ENCODE assay signal across 8 cellular contexts in the genomic region with DNA sequence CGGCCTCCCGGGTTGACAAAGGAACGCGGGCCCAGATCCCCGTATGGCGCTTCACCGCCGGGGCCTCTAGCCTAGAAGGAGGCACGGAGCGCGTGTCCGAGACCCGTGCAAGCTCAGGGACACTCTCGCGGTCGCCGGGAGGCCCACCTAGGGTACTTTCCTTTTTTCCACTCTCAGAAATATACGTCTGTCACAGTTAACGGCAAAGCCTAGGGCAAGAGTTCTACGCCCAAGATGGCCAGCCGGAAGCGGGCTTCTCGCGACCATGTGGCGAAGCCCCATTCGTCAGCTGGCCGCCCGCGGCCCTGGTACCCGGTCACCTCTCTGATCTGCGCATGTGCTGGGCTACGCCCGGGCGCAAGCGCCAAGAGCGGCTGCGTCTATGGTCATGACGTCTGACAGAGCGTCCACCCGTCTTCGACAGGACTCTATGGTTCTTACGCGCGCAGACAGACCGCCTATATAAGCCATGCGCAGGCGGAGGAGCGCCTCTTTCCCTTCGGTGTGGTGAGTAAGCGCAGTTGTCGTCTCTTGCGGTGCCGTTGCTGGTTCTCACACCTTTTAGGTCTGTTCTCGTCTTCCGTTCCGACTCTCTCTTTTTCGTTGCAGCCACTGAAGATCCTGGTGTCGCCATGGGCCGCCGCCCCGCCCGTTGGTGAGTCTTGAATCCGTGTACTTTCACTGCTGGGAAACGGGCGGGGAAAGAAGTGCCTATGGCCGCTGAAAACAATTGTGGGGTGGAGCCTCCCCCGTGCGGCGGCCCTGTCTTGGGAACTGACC. TPM values are rescaled to one million over a fixed set of nuclear protein-coding genes. Genes with fewer than 3 reads are reported as not detected.
A peak's percentile ranks its signal among the peaks of the same experiment; 100 is the strongest.
DNase-seq lines count a peak whose midpoint lies in the region; ATAC-seq and TF ChIP-seq lines count a peak whose summit lies in the region.

A gene (plus strand): TSS at position 490 of the 780 bp plus-strand sequence. CDS start 143 bp downstream, at position 633.

- peaks cover 22% of the 10 kb centered on the region for H3F3A ChIP-seq in PC-3 (ENCODE audit: low read length, unreplicated experiment)

- H3K27ac ChIP-seq in PC-3 (ENCODE audit: low read length) = peak within 1 kb of the TSS; percentile 98

- H3K36me3 ChIP-seq in PC-3 (ENCODE audit: low read depth, low read length) = peaks cover 25% of the 10 kb centered on the region

- TSS peak; percentile 79 for BruUV-seq in PC-3 (replicated peaks; lab: Mats Ljungman, UMichigan)

- peaks cover 12% of the 10 kb centered on the region; the same call in 1 of the 2 replicates for H3K4me1 ChIP-seq in PC-3 (ENCODE audit: insufficient read depth, low read length)

- H4K20me1 ChIP-seq in PC-3 (ENCODE audit: low read length) = peaks cover 24% of the 10 kb centered on the region

- CTCF ChIA-PET in PC-3 (lab: Charles Lee) = no interaction called here

- no peak for TF ChIP-seq CTCF in PC-3 (conservative IDR thresholded peaks at IDR 0.05; ENCODE audit: low read depth, low read length)

- intact Hi-C loops in PC-3 (cut with micrococcal nuclease) = loop anchor here (10.0 kb wide), 1 partner anchor 57 kb away; a partner anchor contains a TSS

- peak within 1 kb of the TSS; percentile 97 for H3K4me2 ChIP-seq in PC-3 (ENCODE audit: low read length)

- POLR2A ChIA-PET in PC-3 (lab: Charles Lee; ENCODE audit: unreplicated experiment) = interaction anchor here (0.6 kb wide), 1 partner anchor 18 kb away, joined by 3 read pairs; no protein-coding TSS in a partner anchor

- peak within 1 kb of the TSS; percentile 99 for H3K9ac ChIP-seq in PC-3 (ENCODE audit: low read length)

- DNase-seq in DMS153 (lab: John Stamatoyannopoulos, UW) (peak; percentile 98), PC-3 (peak; percentile 98), activated T-cell treated with anti-CD3 and anti-CD28 coated beads for 4 hours (peak; percentile 75), epidermal melanocyte (ENCODE audit: insufficient read length, low spot score) (peak; percentile 92), middle frontal gyrus (ENCODE audit: extremely low spot score, low spot score) (peak; percentile 92)
- peak; percentile 95 for DNase-seq in Jurkat, Clone E6-1 (ENCODE audit: low read depth, low spot score)
- peak; percentile 68 to 78 for DNase-seq in stimulated activated CD8-positive, alpha-beta memory T cell treated with anti-CD3 and anti-CD28 coated beads, Interleukin-2, amount 100 ng/mL, for 1 hour (ENCODE audit: low read depth in 2 of 2)

- peak; percentile 76 for ATAC-seq in GM21619 (IDR thresholded peaks at IDR 0.05; ENCODE audit: unreplicated experiment)
- peak; percentile 56 for ATAC-seq in PC-3

- H3K27me3 ChIP-seq in PC-3 (ENCODE audit: low read length) = no peaks in the 10 kb centered on the region

- peak within 1 kb of the TSS; percentile 90 for H3K4me3 ChIP-seq in Jurkat, Clone E6-1 (ENCODE audit: low read length)
- H3K4me3 ChIP-seq in PC-3 (ENCODE audit: low read length) = peak within 1 kb of the TSS; percentile 90

- no peaks in the 10 kb centered on the region for H3K9me2 ChIP-seq in PC-3 (replicated peaks; ENCODE audit: low read length)

- no peaks in the 10 kb centered on the region for H3K9me3 ChIP-seq in PC-3 (ENCODE audit: low read length)

- H2AFZ ChIP-seq in PC-3 (ENCODE audit: low read length) = peak within 1 kb of the TSS; percentile 83

- peaks cover 32% of the 10 kb centered on the region for H3K79me2 ChIP-seq in PC-3 (ENCODE audit: low read length)

RNA-seq across cellular contexts. Expression of the gene that starts here (rescaled TPM):
- 3,019 TPM for polyA plus RNA-seq in Jurkat, Clone E6-1 (2012; ENCODE audit: insufficient read depth, insufficient read length)
- total RNA-seq in PC-3 (2014; rRNA removed) = 2,879 and 3,401 TPM in 2 replicates

Comparison
In these comparisons a context has a peak if more than half of its experiments do, and no peak if none do; other contexts are left out.
1. Peak in every context shown above with its lines: DNase-seq, ATAC-seq, H3K4me3 ChIP-seq and H3K27ac ChIP-seq.